Comparison of ENCODE assay signal across 14 cellular contexts in the genomic region with DNA sequence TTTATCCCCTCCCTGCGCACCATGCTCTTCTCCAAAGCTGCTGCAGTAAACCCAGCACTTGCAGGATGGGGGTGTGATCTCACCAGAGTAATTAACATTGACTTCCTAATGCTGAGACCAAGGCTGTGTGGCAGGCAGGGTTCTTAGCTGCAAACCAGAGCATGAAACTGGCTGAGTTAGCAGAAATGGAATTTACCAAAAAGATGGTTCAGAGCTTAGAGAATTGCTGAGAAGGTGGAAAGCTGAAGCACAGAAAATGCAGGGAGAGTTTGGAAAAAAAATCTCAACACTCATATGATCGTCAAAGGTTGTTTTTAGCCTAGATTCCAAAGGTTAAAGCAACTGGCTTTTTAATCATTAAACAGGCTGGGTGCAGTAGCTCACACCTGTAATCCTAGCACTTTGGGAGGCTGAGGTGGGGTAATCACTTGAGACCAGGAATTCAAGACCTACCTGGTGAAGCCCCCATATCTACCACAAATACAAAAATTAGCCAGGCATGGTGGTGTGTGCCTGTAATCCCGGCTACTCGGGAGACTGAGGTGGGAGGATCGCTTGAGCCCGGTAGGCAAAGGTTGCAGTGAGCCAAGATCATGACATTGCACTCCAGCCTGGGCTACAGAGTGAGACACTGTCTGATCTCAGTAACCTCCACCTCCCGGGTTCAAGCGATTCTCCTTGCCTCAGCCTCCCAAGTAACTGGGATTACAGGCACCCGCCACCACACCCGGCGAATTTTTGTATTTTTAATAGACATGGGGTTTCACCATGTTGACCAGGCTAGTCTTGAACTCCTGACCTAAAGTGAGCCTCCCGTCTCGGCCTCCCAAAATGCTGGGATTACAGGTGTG. TPM values are rescaled to one million over a fixed set of nuclear protein-coding genes. Genes with fewer than 3 reads are reported as not detected.
DNase-seq lines count a peak whose midpoint lies in the region; ATAC-seq and TF ChIP-seq lines count a peak whose summit lies in the region.
"Had no signal": no experiment of that assay in that cellular context is flagged by ENCODE, and none has a peak within 500 bp of the region (broad histone marks: within the 10 kb centered on the region; RNA-seq: fewer than 3 reads in every experiment).

No MANE protein-coding gene starts in this region.

- DNase-seq in CD4-positive, CD25-positive, alpha-beta regulatory T cell, result peak in 1 of 3 donors; percentile 57
- DNase-seq in HuH-7 (ENCODE audit: low spot score), result peak; percentile 27
- peak; percentile 23 for DNase-seq in mucosa of gallbladder (ENCODE audit: low spot score)
- DNase-seq in activated gamma-delta T cell treated with Interleukin-2 at 50 U/mL for 16 hours, result no peak
- no peak for DNase-seq in erythroblast (lab: John Stamatoyannopoulos, UW)
- DNase-seq in stimulated activated CD4-positive, alpha-beta T cell treated with anti-CD3 and anti-CD28 coated beads, Interleukin-12 subunit alpha, Interleukin-12 subunit beta, amount 100 ng/mL, for 4 hours, result no peak
- DNase-seq: activated CD4-positive, alpha-beta T cell treated with anti-CD3 and anti-CD28 coated beads, Interleukin-2, amount 50 U/mL, for 48 hours; esophagus squamous epithelium; PC-9; T-helper 1 cell had no signal

- H3K27me3 ChIP-seq in CD4-positive, CD25-positive, alpha-beta regulatory T cell (ENCODE audit: control insufficient read depth, insufficient read depth, low read length), result no peaks in the 10 kb centered on the region
- H3K27me3 ChIP-seq: BLaER1 treated with 17β-estradiol and CSF1 and Interleukin-3, amounts not matched to agents 10 nM and 100 nM; esophagus squamous epithelium had no signal

- no peaks in the 10 kb centered on the region for H3K9me3 ChIP-seq in CD4-positive, CD25-positive, alpha-beta regulatory T cell (ENCODE audit: control insufficient read depth in 2 of 2, low read length in 2 of 2)
- H3K9me3 ChIP-seq: BLaER1 treated with 17β-estradiol and CSF1 and Interleukin-3, amounts not matched to agents 10 nM and 100 nM; esophagus squamous epithelium had no signal

- H3K4me3 Mint-ChIP-seq in CD4-positive, CD25-positive, alpha-beta regulatory T cell, result peak overlapping the region in 1 of 4 donors; percentile 7
- H3K4me3 Mint-ChIP-seq in brain, result peak overlapping the region in 1 of 5 experiments; percentile 5

- ATAC-seq in CD4-positive, CD25-positive, alpha-beta regulatory T cell (ENCODE audit: low read depth in 2 of 2), result no peak
- no peak for ATAC-seq in HG02642 (IDR thresholded peaks at IDR 0.05; ENCODE audit: poor library complexity, unreplicated experiment)
- ATAC-seq: activated naive CD4-positive, alpha-beta T cell treated with anti-CD3 and anti-CD28 coated beads, Interleukin-2, amount 50 U/mL, for 72 hours had no signal

- H3K27me3 Mint-ChIP-seq in CD4-positive, CD25-positive, alpha-beta regulatory T cell, result no peaks in the 10 kb centered on the region
- H3K27me3 Mint-ChIP-seq in brain, result no peaks in the 10 kb centered on the region

- TF ChIP-seq POLR2A in erythroblast (IDR thresholded peaks at IDR 0.05; ENCODE audit: low read length), result no peak

- H3K9me3 Mint-ChIP-seq in CD4-positive, CD25-positive, alpha-beta regulatory T cell, result no peaks in the 10 kb centered on the region
- no peaks in the 10 kb centered on the region for H3K9me3 Mint-ChIP-seq in brain
- H3K9me3 Mint-ChIP-seq: activated naive CD4-positive, alpha-beta T cell treated with anti-CD3 and anti-CD28 coated beads, Interleukin-2, amount 50 U/mL, for 72 hours had no signal

- H3K4me1 Mint-ChIP-seq in CD4-positive, CD25-positive, alpha-beta regulatory T cell, result peaks cover 6 to 23% (median 11%) of the 10 kb centered on the region in 4 donors
- H3K4me1 Mint-ChIP-seq in brain, result peaks cover 7% of the 10 kb centered on the region

- peaks cover 3% of the 10 kb centered on the region for H3K4me1 ChIP-seq in CD4-positive, CD25-positive, alpha-beta regulatory T cell (ENCODE audit: control insufficient read depth, insufficient read depth, low read length, poor library complexity, severe bottlenecking)

- H3K27ac ChIP-seq in CD4-positive, CD25-positive, alpha-beta regulatory T cell (ENCODE audit: insufficient read depth, low read length, poor library complexity, severe bottlenecking), result no peak overlapping the region
- H3K27ac ChIP-seq: esophagus squamous epithelium, PC-9 had no signal

- H3K36me3 ChIP-seq in CD4-positive, CD25-positive, alpha-beta regulatory T cell (ENCODE audit: control insufficient read depth, insufficient read depth, low read length), result peaks cover 42% of the 10 kb centered on the region

- H3K36me3 Mint-ChIP-seq in CD4-positive, CD25-positive, alpha-beta regulatory T cell, result peaks cover 34% of the 10 kb centered on the region
- H3K36me3 Mint-ChIP-seq in brain, result peaks cover 43% of the 10 kb centered on the region

- H3K27ac Mint-ChIP-seq in CD4-positive, CD25-positive, alpha-beta regulatory T cell, result peak overlapping the region in 2 of 3 donors; percentile 62 to 87
- peak overlapping the region in 3 of 5 experiments; percentile 31 to 72 (median 42) for H3K27ac Mint-ChIP-seq in brain

- no peak overlapping the region for H3K4me3 ChIP-seq in CD4-positive, CD25-positive, alpha-beta regulatory T cell (ENCODE audit: low read depth, low read length)
- H3K4me3 ChIP-seq: BLaER1 treated with 17β-estradiol and CSF1 and Interleukin-3, amounts not matched to agents 10 nM and 100 nM; esophagus squamous epithelium; PC-9 had no signal

- no peak for TF ChIP-seq CTCF in brain (conservative IDR thresholded peaks at IDR 0.05)

RNA-seq across cellular contexts. Expression of gene TXNDC11, which starts 6.0 kb away (rescaled TPM):
- 178 TPM for total RNA-seq in CD4-positive, CD25-positive, alpha-beta regulatory T cell
- polyA plus RNA-seq in CD4-positive, CD25-positive, alpha-beta regulatory T cell, result 10 to 100 TPM; 64.9 to 77.2 (median 70.0) TPM
- polyA plus RNA-seq in brain (ENCODE audit: insufficient read depth, low read depth, low replicate concordance), result 19.8 TPM
- total RNA-seq in mucosa of gallbladder, result 55.7 TPM

RNA-seq across cellular contexts. Expression of gene ZC3H7A, which starts 48.4 kb away (rescaled TPM):
- 157 TPM for total RNA-seq in CD4-positive, CD25-positive, alpha-beta regulatory T cell
- 10 to 100 TPM; 43.3 to 49.5 (median 47.5) TPM for polyA plus RNA-seq in CD4-positive, CD25-positive, alpha-beta regulatory T cell
- polyA plus RNA-seq in brain (ENCODE audit: insufficient read depth, low read depth, low replicate concordance), result 15.2 TPM
- total RNA-seq in mucosa of gallbladder, result 47.1 TPM

Comparison
In these comparisons a context has a peak if more than half of its experiments do, and no peak if none do; other contexts are left out.
1. DNase-seq: peak in HuH-7 (single experiment) and mucosa of gallbladder (single experiment); none in activated gamma-delta T cell treated with Interleukin-2 at 50 U/mL for 16 hours (single experiment), erythroblast (0 of 2) and stimulated activated CD4-positive, alpha-beta T cell treated with anti-CD3 and anti-CD28 coated beads, Interleukin-12 subunit alpha, Interleukin-12 subunit beta, amount 100 ng/mL, for 4 hours (single experiment).